Comparison of ENCODE assay signal across 8 cellular contexts in the genomic region with DNA sequence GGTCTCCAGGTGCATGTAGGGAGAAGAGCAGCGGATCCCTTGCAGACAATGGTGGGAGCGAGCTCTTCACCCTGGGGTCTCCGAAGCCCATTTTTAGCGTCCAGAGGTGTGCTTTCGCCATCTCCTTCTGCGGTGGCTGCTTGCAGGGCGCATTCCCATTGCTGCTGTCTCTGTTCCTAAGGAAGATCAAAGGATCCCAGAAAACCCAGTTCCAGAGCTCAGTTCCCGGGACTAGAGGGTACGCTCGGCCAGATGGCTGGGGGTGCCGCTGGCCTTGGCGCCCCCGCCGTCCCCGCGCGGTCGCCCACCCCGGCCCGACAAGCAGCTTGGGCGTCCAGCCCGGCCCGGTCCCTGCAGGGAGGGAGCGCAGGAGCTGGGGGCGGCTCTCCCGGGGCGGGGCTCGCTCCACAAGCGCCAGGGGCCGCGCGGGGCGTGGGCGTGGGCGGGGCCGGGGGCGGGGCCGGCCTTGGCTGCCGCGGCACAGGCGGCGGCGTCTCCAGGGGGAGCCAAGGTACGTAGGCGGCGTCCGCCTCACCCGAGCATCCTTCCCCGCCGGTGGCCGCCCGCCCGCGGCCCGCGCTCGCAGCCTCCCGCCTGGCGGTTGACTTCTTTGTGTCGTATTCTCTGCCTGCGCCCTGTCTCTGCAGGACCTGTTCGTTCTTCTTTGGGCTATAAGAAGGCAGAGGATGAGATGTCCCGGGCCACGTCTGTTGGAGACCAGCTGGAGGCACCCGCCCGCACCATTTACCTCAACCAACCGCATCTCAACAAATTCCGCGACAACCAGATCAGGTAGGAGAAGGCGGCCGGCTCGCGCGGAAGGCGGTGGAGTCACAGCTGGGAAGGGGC.
DNase-seq lines count a peak whose midpoint lies in the region; ATAC-seq lines count a peak whose summit lies in the region.

No MANE protein-coding gene starts in this region.

- peak; percentile 31 for DNase-seq in Caki2 (ENCODE audit: low read depth)
- no peak for DNase-seq in activated T-cell treated with anti-CD3 and anti-CD28 coated beads, Interleukin-2, amount 50 U/mL, for 4 hours
- peak; percentile 49 for DNase-seq in kidney tubule cell (ENCODE audit: low spot score)
- no peak for DNase-seq in mesenteric fat pad (ENCODE audit: low spot score)
- DNase-seq in pons (ENCODE audit: low spot score) = no peak
- no peak for DNase-seq in effector CD4-positive, alpha-beta T cell

- peak overlapping the region; percentile 66 for H3K9ac ChIP-seq in HUES6 (ENCODE audit: low read length)

- no peaks in the 10 kb centered on the region for H3K9me3 ChIP-seq in HUES6 (ENCODE audit: control insufficient read depth, insufficient read depth, low read depth, low read length)

- H3K9me3 Mint-ChIP-seq in activated T-cell treated with anti-CD3 and anti-CD28 coated beads, Interleukin-2, amount 50 U/mL, for 4 hours = no peaks in the 10 kb centered on the region

- H3K36me3 Mint-ChIP-seq in activated T-cell treated with anti-CD3 and anti-CD28 coated beads, Interleukin-2, amount 50 U/mL, for 4 hours (ENCODE audit: insufficient read depth) = no peaks in the 10 kb centered on the region

- H3K27ac ChIP-seq in HUES6 (ENCODE audit: low read depth, low read length) = no peak overlapping the region

- in situ Hi-C loops in Caki2 (cut with HindIII; ENCODE audit: low pct_unique_long_range_greater_than_20kb, low sequenced_read_pairs) = no loop called here

- peaks cover 7% of the 10 kb centered on the region for H3K4me1 ChIP-seq in HUES6 (ENCODE audit: control insufficient read depth, insufficient read depth, low read length)

- no peaks in the 10 kb centered on the region for H3K36me3 ChIP-seq in HUES6 (ENCODE audit: control insufficient read depth, insufficient read depth, low read length)

- peak; percentile 18 to 32 for ATAC-seq in activated T-cell treated with anti-CD3 and anti-CD28 coated beads, Interleukin-2, amount 50 U/mL, for 4 hours
- no peak for ATAC-seq in HG03442 (IDR thresholded peaks at IDR 0.05; ENCODE audit: unreplicated experiment)

- H3K4me3 ChIP-seq in HUES6 (ENCODE audit: low read depth, low read length) = peak overlapping the region; percentile 77

- H3K27me3 ChIP-seq in HUES6 (ENCODE audit: control insufficient read depth, insufficient read depth, low read length) = peaks cover 49% of the 10 kb centered on the region

- peaks cover 2% of the 10 kb centered on the region for H3K4me1 Mint-ChIP-seq in activated T-cell treated with anti-CD3 and anti-CD28 coated beads, Interleukin-2, amount 50 U/mL, for 4 hours (ENCODE audit: low read depth)

- no peak overlapping the region for H3K4me3 Mint-ChIP-seq in activated T-cell treated with anti-CD3 and anti-CD28 coated beads, Interleukin-2, amount 50 U/mL, for 4 hours

- peaks cover 55% of the 10 kb centered on the region for H3K27me3 Mint-ChIP-seq in activated T-cell treated with anti-CD3 and anti-CD28 coated beads, Interleukin-2, amount 50 U/mL, for 4 hours (ENCODE audit: low read depth)

Comparison
In these comparisons a context has a peak if more than half of its experiments do, and no peak if none do; other contexts are left out.
1. DNase-seq: peak in Caki2 (single experiment) and kidney tubule cell (single experiment); none in activated T-cell treated with anti-CD3 and anti-CD28 coated beads, Interleukin-2, amount 50 U/mL, for 4 hours (single experiment), mesenteric fat pad (single experiment), pons (single experiment) and effector CD4-positive, alpha-beta T cell (single experiment).